1 cellular context compared by ENCODE assay signal in genomic region chr19:37973666-37974065, GRCh38.
TF ChIP-seq lines count a peak whose summit lies in the region.

No MANE protein-coding gene starts in this region.

TF ChIP-seq in IMR-90, 13 proteins besides CTCF, POLR2A, EP300 and RAD21 (continued from another document):
- TF ChIP-seq ELK1 (IDR thresholded peaks at IDR 0.05; ENCODE audit: borderline replicate concordance, low read depth, low read length) (no peak), RCOR1 (IDR thresholded peaks at IDR 0.05; ENCODE audit: insufficient replicate concordance, low read length) (no peak), MAZ (IDR thresholded peaks at IDR 0.05; ENCODE audit: borderline replicate concordance, low read depth, low read length) (no peak), BHLHE40 (IDR thresholded peaks at IDR 0.05; ENCODE audit: low read depth, low read length) (no peak)
TF ChIP-seq in IMR-90: peak in this region for 0.
